ENCODE assay signal across 17 cellular contexts in the genomic region with DNA sequence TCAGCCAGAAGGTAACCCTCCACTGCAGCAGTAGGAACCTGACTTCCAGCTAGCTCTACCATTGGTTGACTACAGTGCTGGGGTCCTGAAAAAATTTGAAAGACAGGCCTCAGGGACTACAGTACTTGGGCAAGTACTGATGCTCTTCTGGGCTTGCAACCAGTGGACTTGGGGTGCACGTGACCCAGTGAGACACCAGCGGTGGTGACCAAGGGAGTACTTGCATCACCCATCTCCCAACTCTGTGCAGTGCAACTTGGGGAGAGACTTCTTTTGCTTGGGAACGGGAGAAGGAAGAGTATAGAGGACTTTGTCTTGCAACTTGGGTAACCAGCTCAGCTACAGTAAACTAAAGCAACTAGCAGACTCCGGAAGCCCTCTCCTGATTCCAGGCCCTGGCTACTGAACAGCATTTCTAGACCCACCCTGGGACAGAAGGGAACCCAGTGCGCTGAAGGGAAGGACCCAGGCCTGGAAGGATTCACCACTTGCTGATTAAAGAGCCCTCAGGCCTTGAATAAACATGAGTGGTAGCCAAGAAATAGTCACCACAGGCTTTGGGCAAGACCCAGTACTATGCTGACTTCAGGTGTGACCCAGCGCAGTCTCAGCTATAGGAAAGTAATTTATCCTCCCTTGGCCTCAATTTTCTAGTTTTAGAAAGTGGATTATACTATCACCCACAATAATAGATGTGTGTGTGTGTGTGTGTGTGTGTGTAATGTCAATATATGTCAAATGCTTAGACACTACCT. TPM values are rescaled to one million over a fixed set of nuclear protein-coding genes. Genes with fewer than 3 reads are reported as not detected.
DNase-seq lines count a peak whose midpoint lies in the region; ATAC-seq and TF ChIP-seq lines count a peak whose summit lies in the region.
"Had no signal": no experiment of that assay in that cellular context is flagged by ENCODE, and none has a peak within 500 bp of the region (broad histone marks: within the 10 kb centered on the region; RNA-seq: fewer than 3 reads in every experiment).

No MANE protein-coding gene starts in this region.

- H3K9me3 ChIP-seq in heart left ventricle: no peaks in the 10 kb centered on the region
- no peaks in the 10 kb centered on the region for H3K9me3 ChIP-seq in PC-3 (ENCODE audit: low read length)
- no peaks in the 10 kb centered on the region for H3K9me3 ChIP-seq in upper lobe of left lung
- H3K9me3 ChIP-seq: BE2C had no signal

- H3K4me1 Mint-ChIP-seq in activated CD4-positive, alpha-beta T cell treated with anti-CD3 and anti-CD28 coated beads, Interleukin-2, amount 10 ng/mL, durations not matched to agents 24 days and 14 days: no peaks in the 10 kb centered on the region
- H3K4me1 Mint-ChIP-seq: CD4-positive, CD25-positive, alpha-beta regulatory T cell; CD8-positive, alpha-beta memory T cell had no signal

- H3K27ac ChIP-seq in heart left ventricle (no peak overlapping the region), PC-3 (ENCODE audit: low read length) (no peak overlapping the region), upper lobe of left lung (no peak overlapping the region)
- H3K27ac ChIP-seq: HL-60 had no signal

- TF ChIP-seq EP300 in upper lobe of left lung (IDR thresholded peaks at IDR 0.05): no peak

- no peaks in the 10 kb centered on the region for H3F3A ChIP-seq in PC-3 (ENCODE audit: low read length, unreplicated experiment)

- POLR2A ChIA-PET in PC-3 (lab: Charles Lee; ENCODE audit: unreplicated experiment): no interaction called here

- ATAC-seq in heart left ventricle (peak in 3 of 4 donors; percentile 37 to 56 (median 41)), PC-3 (no peak; the same call in 1 of the 2 replicates), upper lobe of left lung (ENCODE audit: low FRiP score in 2 of 2) (peak; percentile 34 to 38)
- ATAC-seq: GM23338 had no signal

- H3K4me1 ChIP-seq in heart left ventricle (no peaks in the 10 kb centered on the region), PC-3 (ENCODE audit: insufficient read depth, low read length) (no peaks in the 10 kb centered on the region), upper lobe of left lung (no peaks in the 10 kb centered on the region)
- H3K4me1 ChIP-seq: BE2C had no signal

- H3K9me2 ChIP-seq in PC-3 (replicated peaks; ENCODE audit: low read length): no peaks in the 10 kb centered on the region

- H3K4me2 ChIP-seq in PC-3 (ENCODE audit: low read length): no peak overlapping the region
- H3K4me2 ChIP-seq: GM23338 had no signal

- peaks cover 4% of the 10 kb centered on the region for H3K9me3 Mint-ChIP-seq in activated CD4-positive, alpha-beta T cell treated with anti-CD3 and anti-CD28 coated beads, Interleukin-2, amount 10 ng/mL, durations not matched to agents 24 days and 14 days
- H3K9me3 Mint-ChIP-seq: GM23338 had no signal

- no peak overlapping the region for H3K4me3 ChIP-seq in heart left ventricle
- no peak overlapping the region for H3K4me3 ChIP-seq in PC-3 (ENCODE audit: low read length)
- H3K4me3 ChIP-seq in upper lobe of left lung: no peak overlapping the region
- H3K4me3 ChIP-seq: GM23338 had no signal

- no peak overlapping the region for H2AFZ ChIP-seq in PC-3 (ENCODE audit: low read length)
- H2AFZ ChIP-seq: GM23338 had no signal

- no peak overlapping the region for H3K27ac Mint-ChIP-seq in activated CD4-positive, alpha-beta T cell treated with anti-CD3 and anti-CD28 coated beads, Interleukin-2, amount 10 ng/mL, durations not matched to agents 24 days and 14 days
- H3K27ac Mint-ChIP-seq: CD4-positive, CD25-positive, alpha-beta regulatory T cell; CD8-positive, alpha-beta memory T cell; GM23338 had no signal

- H3K79me2 ChIP-seq in PC-3 (ENCODE audit: low read length): no peaks in the 10 kb centered on the region

- no peak overlapping the region for H3K4me3 Mint-ChIP-seq in activated CD4-positive, alpha-beta T cell treated with anti-CD3 and anti-CD28 coated beads, Interleukin-2, amount 10 ng/mL, durations not matched to agents 24 days and 14 days
- H3K4me3 Mint-ChIP-seq: CD4-positive, CD25-positive, alpha-beta regulatory T cell; CD8-positive, alpha-beta memory T cell; GM23338 had no signal

- H3K27me3 Mint-ChIP-seq in activated CD4-positive, alpha-beta T cell treated with anti-CD3 and anti-CD28 coated beads, Interleukin-2, amount 10 ng/mL, durations not matched to agents 24 days and 14 days: no peaks in the 10 kb centered on the region
- H3K27me3 Mint-ChIP-seq: CD4-positive, CD25-positive, alpha-beta regulatory T cell; CD8-positive, alpha-beta memory T cell had no signal

- TF ChIP-seq POLR2A in heart left ventricle (IDR thresholded peaks at IDR 0.05): no peak
- TF ChIP-seq POLR2A in upper lobe of left lung (IDR thresholded peaks at IDR 0.05): no peak

- DNase-seq in heart left ventricle (no peak), cardiac septum (ENCODE audit: low spot score) (no peak), PC-3 (peak; percentile 12), upper lobe of left lung (no peak), NOMO-1 (lab: John Stamatoyannopoulos, UW; ENCODE audit: unreplicated experiment in 2 of 2) (no peak)
- DNase-seq in activated CD4-positive, alpha-beta T cell treated with anti-CD3 and anti-CD28 coated beads, Interleukin-2, amount 10 ng/mL, durations not matched to agents 24 days and 14 days: no peak
- DNase-seq: ACHN; BE2C; C1 segment of cervical spinal cord; CD4-positive, CD25-positive, alpha-beta regulatory T cell; CD8-positive, alpha-beta memory T cell; COR-L47; DMS 273 treated with DMSO at 0.1 percent for 48 hours; GDM1; HCEC 1CT had no signal

- TF ChIP-seq CTCF in heart left ventricle (IDR thresholded peaks at IDR 0.05) (no peak), PC-3 (conservative IDR thresholded peaks at IDR 0.05; ENCODE audit: low read depth, low read length) (no peak), upper lobe of left lung (IDR thresholded peaks at IDR 0.05) (no peak)

- no TSS peak for BruUV-seq in PC-3 (replicated peaks; lab: Mats Ljungman, UMichigan)

- WGBS in heart left ventricle, 4 donors: 90 to 93% (median 92%) methylated on average over 5 to 6 of the region's 6 CpGs
- 86 to 89% methylated on average over 6 of the region's 6 CpGs for WGBS in upper lobe of left lung, 2 donors

- no peaks in the 10 kb centered on the region for H3K36me3 Mint-ChIP-seq in activated CD4-positive, alpha-beta T cell treated with anti-CD3 and anti-CD28 coated beads, Interleukin-2, amount 10 ng/mL, durations not matched to agents 24 days and 14 days (ENCODE audit: low read depth)
- H3K36me3 Mint-ChIP-seq: CD4-positive, CD25-positive, alpha-beta regulatory T cell; CD8-positive, alpha-beta memory T cell had no signal

- no peak overlapping the region for H3K9ac ChIP-seq in PC-3 (ENCODE audit: low read length)

- CTCF ChIA-PET in PC-3 (lab: Charles Lee): no interaction called here

- H3K36me3 ChIP-seq in heart left ventricle (peaks cover 0 to 47% (median 4%) of the 10 kb centered on the region in 9 donors), PC-3 (ENCODE audit: low read depth, low read length) (no peaks in the 10 kb centered on the region), upper lobe of left lung (no peaks in the 10 kb centered on the region)
- H3K36me3 ChIP-seq: BE2C had no signal

- intact Hi-C loops in heart left ventricle (cut with DNase I) (no loop called here), cardiac septum (cut with DNase I) (no loop called here), PC-3 (cut with micrococcal nuclease) (no loop called here)
- intact Hi-C loops in activated CD4-positive, alpha-beta T cell treated with anti-CD3 and anti-CD28 coated beads, Interleukin-2, amount 10 ng/mL, durations not matched to agents 24 days and 14 days (cut with micrococcal nuclease): no loop called here

- H4K20me1 ChIP-seq in PC-3 (ENCODE audit: low read length): no peaks in the 10 kb centered on the region

- no peaks in the 10 kb centered on the region for H3K27me3 ChIP-seq in heart left ventricle
- no peaks in the 10 kb centered on the region for H3K27me3 ChIP-seq in PC-3 (ENCODE audit: low read length)
- H3K27me3 ChIP-seq in upper lobe of left lung: no peaks in the 10 kb centered on the region
- H3K27me3 ChIP-seq: BE2C had no signal

RNA-seq across cellular contexts. Expression of a gene that starts 45.6 kb away (rescaled TPM):
- total RNA-seq in heart left ventricle (100 to 1,000 TPM in 1 of 9 donors, 10 to 100 TPM in 8; 35.9 to 108 (median 59.9) TPM), cardiac septum (55.2 TPM), PC-3 (2014; rRNA removed) (not detected in 2 replicates), upper lobe of left lung (1 to 10 TPM in 3 of 6 donors, under 1 TPM in 2, not detected in 1; 0.72 to 2.8 (median 2.1) TPM)
- polyA plus RNA-seq in heart left ventricle: 10 to 100 TPM; 11.5 to 93.4 TPM
- total RNA-seq in activated CD4-positive, alpha-beta T cell treated with anti-CD3 and anti-CD28 coated beads, Interleukin-2, amount 10 ng/mL, durations not matched to agents 24 days and 14 days: not detected in 2 replicates
- total RNA-seq: CD4-positive, CD25-positive, alpha-beta regulatory T cell; CD8-positive, alpha-beta memory T cell; GM23338 had no signal
- polyA plus RNA-seq: GM23338 had no signal

Comparison
In these comparisons a context has a peak if more than half of its experiments do, and no peak if none do; other contexts are left out.
1. RNA of a gene that starts 45.6 kb away (total RNA-seq): 35.9 to 108 TPM in heart left ventricle and 55.2 TPM in cardiac septum (single experiment); 0.72 to 2.8 TPM in upper lobe of left lung, not detected in activated CD4-positive, alpha-beta T cell treated with anti-CD3 and anti-CD28 coated beads, Interleukin-2, amount 10 ng/mL, durations not matched to agents 24 days and 14 days and not detected in PC-3; every median in the first group is over 4 times any median in the second.